In the genomic region with DNA sequence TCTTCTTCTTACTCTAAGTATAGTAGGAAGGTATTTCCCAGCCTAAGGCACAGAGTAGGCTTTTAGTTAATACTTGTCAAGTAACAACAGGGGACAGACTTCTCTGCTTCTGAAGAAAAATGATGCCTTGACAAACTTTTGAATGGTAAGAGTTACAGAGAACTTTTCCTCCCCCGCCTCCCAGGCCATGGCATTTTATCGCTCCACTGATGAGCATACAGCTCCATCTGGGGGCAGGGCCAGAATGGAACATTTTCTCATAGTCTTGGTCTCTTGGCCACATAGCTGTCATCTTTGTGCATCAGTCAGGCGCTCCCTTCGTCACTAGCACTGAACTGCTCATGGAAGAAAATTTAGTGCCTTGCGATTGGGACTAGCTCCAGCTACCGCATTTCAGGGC, we compare ENCODE assay signal across 9 cellular contexts.
DNase-seq lines count a peak whose midpoint lies in the region; ATAC-seq and TF ChIP-seq lines count a peak whose summit lies in the region.
"Had no signal": no experiment of that assay in that cellular context is flagged by ENCODE, and none has a peak within 500 bp of the region (broad histone marks: within the 10 kb centered on the region; RNA-seq: fewer than 3 reads in every experiment).

No MANE protein-coding gene starts in this region.

- H3K36me3 ChIP-seq in right lobe of liver (no peaks in the 10 kb centered on the region), uterus (no peaks in the 10 kb centered on the region)

- no peaks in the 10 kb centered on the region for H3K4me1 Mint-ChIP-seq in activated CD4-positive, alpha-beta T cell treated with anti-CD3 and anti-CD28 coated beads, Interleukin-2, amount 10 ng/mL, durations not matched to agents 7 days and 5 days
- peaks cover 51% of the 10 kb centered on the region for H3K4me1 Mint-ChIP-seq in chondrocyte (ENCODE audit: low read depth)
- H3K4me1 Mint-ChIP-seq: activated naive CD8-positive, alpha-beta T cell treated with anti-CD3 and anti-CD28 coated beads, Interleukin-2, amount 10 ng/mL, durations not matched to agents 7 days and 5 days had no signal

- CTCF ChIA-PET in activated CD4-positive, alpha-beta T cell treated with anti-CD3 and anti-CD28 coated beads, Interleukin-2, amount 10 ng/mL, durations not matched to agents 7 days and 5 days (lab: Charles Lee) = no interaction called here

- H3K27me3 Mint-ChIP-seq in activated CD4-positive, alpha-beta T cell treated with anti-CD3 and anti-CD28 coated beads, Interleukin-2, amount 10 ng/mL, durations not matched to agents 7 days and 5 days = no peaks in the 10 kb centered on the region
- H3K27me3 Mint-ChIP-seq in chondrocyte (ENCODE audit: low read depth) = no peaks in the 10 kb centered on the region
- H3K27me3 Mint-ChIP-seq: activated naive CD8-positive, alpha-beta T cell treated with anti-CD3 and anti-CD28 coated beads, Interleukin-2, amount 10 ng/mL, durations not matched to agents 7 days and 5 days had no signal

- POLR2A ChIA-PET in activated CD4-positive, alpha-beta T cell treated with anti-CD3 and anti-CD28 coated beads, Interleukin-2, amount 10 ng/mL, durations not matched to agents 7 days and 5 days (lab: Charles Lee) = no interaction called here

- intact Hi-C loops in right lobe of liver (cut with DNase I) = no loop called here
- intact Hi-C loops in uterus (cut with DNase I; ENCODE audit: low total_unique reads) = no loop called here

- peak; percentile 97 to 99 (median 99) for ATAC-seq in right lobe of liver
- no peak for ATAC-seq in HG02588 (IDR thresholded peaks at IDR 0.05; ENCODE audit: unreplicated experiment)

- H3K9me3 Mint-ChIP-seq in activated CD4-positive, alpha-beta T cell treated with anti-CD3 and anti-CD28 coated beads, Interleukin-2, amount 10 ng/mL, durations not matched to agents 7 days and 5 days = no peaks in the 10 kb centered on the region
- H3K9me3 Mint-ChIP-seq in chondrocyte (ENCODE audit: low read depth) = peaks cover 2% of the 10 kb centered on the region
- H3K9me3 Mint-ChIP-seq: activated naive CD8-positive, alpha-beta T cell treated with anti-CD3 and anti-CD28 coated beads, Interleukin-2, amount 10 ng/mL, durations not matched to agents 7 days and 5 days had no signal

- DNase-seq in activated CD4-positive, alpha-beta T cell treated with anti-CD3 and anti-CD28 coated beads, Interleukin-2, amount 50 U/mL, for 48 hours = peak; percentile 3 to 4
- DNase-seq in activated CD4-positive, alpha-beta T cell treated with anti-CD3 and anti-CD28 coated beads, Interleukin-2, amount 10 ng/mL, durations not matched to agents 7 days and 5 days = no peak
- DNase-seq in NAMALWA (ENCODE audit: low spot score) (peak; percentile 38), chondrocyte (ENCODE audit: low spot score) (no peak), right lobe of liver (peak; percentile 52 to 72 (median 64)), uterus (peak in 1 of 2 donors; percentile 51), NCI-H1048 (lab: John Stamatoyannopoulos, UW) (no peak)
- DNase-seq: activated naive CD8-positive, alpha-beta T cell treated with anti-CD3 and anti-CD28 coated beads, Interleukin-2, amount 10 ng/mL, durations not matched to agents 7 days and 5 days had no signal

- H3K27me3 ChIP-seq in right lobe of liver = no peaks in the 10 kb centered on the region
- H3K27me3 ChIP-seq in uterus = no peaks in the 10 kb centered on the region

- peaks cover 0 to 4% (median 0%) of the 10 kb centered on the region in 4 donors for H3K4me1 ChIP-seq in right lobe of liver
- H3K4me1 ChIP-seq in uterus = no peaks in the 10 kb centered on the region

- WGBS in right lobe of liver (ENCODE audit: insufficient coverage, low coverage, low lambda C conversion rate, missing lambda C conversion rate) = 53% methylated on average over 6 of the region's 6 CpGs

- no peak for TF ChIP-seq POLR2A in right lobe of liver (IDR thresholded peaks at IDR 0.05)
- TF ChIP-seq POLR2A in uterus (IDR thresholded peaks at IDR 0.05) = no peak

- no peak overlapping the region for H3K4me3 Mint-ChIP-seq in activated CD4-positive, alpha-beta T cell treated with anti-CD3 and anti-CD28 coated beads, Interleukin-2, amount 10 ng/mL, durations not matched to agents 7 days and 5 days
- H3K4me3 Mint-ChIP-seq in chondrocyte (ENCODE audit: unreplicated experiment) = no peak overlapping the region
- H3K4me3 Mint-ChIP-seq: activated naive CD8-positive, alpha-beta T cell treated with anti-CD3 and anti-CD28 coated beads, Interleukin-2, amount 10 ng/mL, durations not matched to agents 7 days and 5 days had no signal

- no peak overlapping the region for H3K27ac Mint-ChIP-seq in activated CD4-positive, alpha-beta T cell treated with anti-CD3 and anti-CD28 coated beads, Interleukin-2, amount 10 ng/mL, durations not matched to agents 7 days and 5 days
- H3K27ac Mint-ChIP-seq in chondrocyte (ENCODE audit: unreplicated experiment) = peak overlapping the region; percentile 0
- H3K27ac Mint-ChIP-seq: activated naive CD8-positive, alpha-beta T cell treated with anti-CD3 and anti-CD28 coated beads, Interleukin-2, amount 10 ng/mL, durations not matched to agents 7 days and 5 days had no signal

- H3K4me3 ChIP-seq in right lobe of liver (no peak overlapping the region), uterus (no peak overlapping the region)

- TF ChIP-seq CTCF in chondrocyte (IDR thresholded peaks at IDR 0.05) (peak; percentile 77), right lobe of liver (IDR thresholded peaks at IDR 0.05) (peak; percentile 62 to 80 (median 69)), uterus (IDR thresholded peaks at IDR 0.05) (peak; percentile 25 to 30 (median 27))

- no peak overlapping the region for H3K27ac ChIP-seq in right lobe of liver
- no peak overlapping the region for H3K27ac ChIP-seq in uterus

- H3K36me3 Mint-ChIP-seq in activated CD4-positive, alpha-beta T cell treated with anti-CD3 and anti-CD28 coated beads, Interleukin-2, amount 10 ng/mL, durations not matched to agents 7 days and 5 days (ENCODE audit: low read depth) = no peaks in the 10 kb centered on the region
- no peaks in the 10 kb centered on the region for H3K36me3 Mint-ChIP-seq in chondrocyte (ENCODE audit: low read depth)
- H3K36me3 Mint-ChIP-seq: activated naive CD8-positive, alpha-beta T cell treated with anti-CD3 and anti-CD28 coated beads, Interleukin-2, amount 10 ng/mL, durations not matched to agents 7 days and 5 days had no signal

- H3K9me3 ChIP-seq in right lobe of liver (no peaks in the 10 kb centered on the region), uterus (no peaks in the 10 kb centered on the region)

Comparison
In these comparisons a context has a peak if more than half of its experiments do, and no peak if none do; other contexts are left out.
1. DNase-seq: peak in activated CD4-positive, alpha-beta T cell treated with anti-CD3 and anti-CD28 coated beads, Interleukin-2, amount 50 U/mL, for 48 hours (2 of 2), NAMALWA (single experiment) and right lobe of liver (3 of 3); none in activated CD4-positive, alpha-beta T cell treated with anti-CD3 and anti-CD28 coated beads, Interleukin-2, amount 10 ng/mL, durations not matched to agents 7 days and 5 days (single experiment), chondrocyte (single experiment) and NCI-H1048 (single experiment).
2. CTCF ChIP-seq: peak in every context shown above with its lines; median percentile 77 in chondrocyte; 69 in right lobe of liver; 27 in uterus.